Comparison of ENCODE assay signal across 20 cellular contexts in genomic region chr4:23909671-23910070, GRCh38. TPM values are rescaled to one million over a fixed set of nuclear protein-coding genes. Genes with fewer than 3 reads are reported as not detected.
A peak's percentile ranks its signal among the peaks of the same experiment; 100 is the strongest.
DNase-seq lines count a peak whose midpoint lies in the region; ATAC-seq, FAIRE-seq and TF ChIP-seq lines count a peak whose summit lies in the region.
"Had no signal": no experiment of that assay in that cellular context is flagged by ENCODE, and none has a peak within 500 bp of the region (broad histone marks: within the 10 kb centered on the region; RNA-seq: fewer than 3 reads in every experiment).

No MANE protein-coding gene starts in this region.

- DNase-seq in DMS53 (lab: John Stamatoyannopoulos, UW) (peak; percentile 15), DMS53 treated with DMSO at 0.1 percent for 48 hours (lab: John Stamatoyannopoulos, UW; ENCODE audit: unreplicated experiment) (no peak), ELR (ENCODE audit: low read depth) (peak; percentile 21), bronchial epithelial cell (ENCODE audit: low read depth) (peak; percentile 59), kidney glomerular epithelial cell (lab: John Stamatoyannopoulos, UW) (peak; percentile 15), SHP77 treated with DMSO at 0.1 percent for 48 hours (lab: John Stamatoyannopoulos, UW) (no peak), aorta (no peak)
- no peak for DNase-seq in activated CD8-positive, alpha-beta T cell treated with anti-CD3 and anti-CD28 coated beads, Interleukin-2, amount 10 ng/mL, durations not matched to agents 7 days and 5 days
- DNase-seq: CD8-positive, alpha-beta T cell; COR-L47; DMS153; H7 had no signal

- no peak for FAIRE-seq in bronchial epithelial cell (lab: Jason Lieb, UNC)
- FAIRE-seq: D721Med, GM12878, GM18507 had no signal

- CTCF ChIA-PET in activated CD8-positive, alpha-beta T cell treated with anti-CD3 and anti-CD28 coated beads, Interleukin-2, amount 10 ng/mL, durations not matched to agents 7 days and 5 days (lab: Charles Lee), result no interaction called here

- H3K9me3 Mint-ChIP-seq in activated CD8-positive, alpha-beta T cell treated with anti-CD3 and anti-CD28 coated beads, Interleukin-2, amount 10 ng/mL, durations not matched to agents 7 days and 5 days (ENCODE audit: insufficient read depth), result no peaks in the 10 kb centered on the region
- H3K9me3 Mint-ChIP-seq: CD8-positive, alpha-beta T cell; GM23338; IgD-negative memory B cell had no signal

- H3K4me3 Mint-ChIP-seq in activated CD8-positive, alpha-beta T cell treated with anti-CD3 and anti-CD28 coated beads, Interleukin-2, amount 10 ng/mL, durations not matched to agents 7 days and 5 days, result no peak overlapping the region
- H3K4me3 Mint-ChIP-seq: CD14-positive monocyte; CD8-positive, alpha-beta T cell; GM23338; IgD-negative memory B cell had no signal

- H3K4me1 ChIP-seq in aorta (ENCODE audit: control insufficient read depth in 1 of 2, insufficient read depth in 2 of 2, low read length in 2 of 2), result no peaks in the 10 kb centered on the region

- H3K4me3 ChIP-seq in bronchial epithelial cell (ENCODE audit: low read depth, low read length) (no peak overlapping the region), aorta (ENCODE audit: low read length in 2 of 2) (no peak overlapping the region)
- H3K4me3 ChIP-seq: GM12878, GM23338 had no signal

- 26 to 27% methylated on average over 1 of the region's 1 CpG for WGBS in aorta, 2 donors

- intact Hi-C loops in aorta (cut with DNase I), result no loop called here

- H3K9me3 ChIP-seq in aorta (ENCODE audit: control insufficient read depth, low read length), result no peaks in the 10 kb centered on the region

- no peak for ATAC-seq in activated CD8-positive, alpha-beta T cell treated with anti-CD3 and anti-CD28 coated beads, Interleukin-2, amount 10 ng/mL, durations not matched to agents 7 days and 5 days
- ATAC-seq in aorta (ENCODE audit: low FRiP score), result no peak
- ATAC-seq: CD8-positive, alpha-beta T cell; GM12878; GM23338 had no signal

- H3K36me3 ChIP-seq in bronchial epithelial cell (ENCODE audit: control insufficient read depth, insufficient read depth, low read length) (no peaks in the 10 kb centered on the region), aorta (ENCODE audit: control insufficient read depth in 1 of 2, insufficient read depth in 2 of 2, low read length in 1 of 2) (no peaks in the 10 kb centered on the region)

- H3K4me1 Mint-ChIP-seq in activated CD8-positive, alpha-beta T cell treated with anti-CD3 and anti-CD28 coated beads, Interleukin-2, amount 10 ng/mL, durations not matched to agents 7 days and 5 days (ENCODE audit: low read depth), result no peaks in the 10 kb centered on the region
- H3K4me1 Mint-ChIP-seq: CD14-positive monocyte, GM23338, IgD-negative memory B cell had no signal

- no peak overlapping the region for H3K27ac Mint-ChIP-seq in activated CD8-positive, alpha-beta T cell treated with anti-CD3 and anti-CD28 coated beads, Interleukin-2, amount 10 ng/mL, durations not matched to agents 7 days and 5 days
- H3K27ac Mint-ChIP-seq: CD8-positive, alpha-beta T cell; GM23338; IgD-negative memory B cell had no signal

- no peaks in the 10 kb centered on the region for H3K27me3 Mint-ChIP-seq in activated CD8-positive, alpha-beta T cell treated with anti-CD3 and anti-CD28 coated beads, Interleukin-2, amount 10 ng/mL, durations not matched to agents 7 days and 5 days (ENCODE audit: low read depth)
- H3K27me3 Mint-ChIP-seq: IgD-negative memory B cell had no signal

- no peaks in the 10 kb centered on the region for H3K36me3 Mint-ChIP-seq in activated CD8-positive, alpha-beta T cell treated with anti-CD3 and anti-CD28 coated beads, Interleukin-2, amount 10 ng/mL, durations not matched to agents 7 days and 5 days (ENCODE audit: low read depth)
- H3K36me3 Mint-ChIP-seq: CD14-positive monocyte; CD8-positive, alpha-beta T cell; IgD-negative memory B cell had no signal

- TF ChIP-seq CTCF in bronchial epithelial cell (IDR thresholded peaks at IDR 0.05; ENCODE audit: insufficient read depth, low read length, severe bottlenecking), result no peak

- no peak overlapping the region for H3K27ac ChIP-seq in aorta (ENCODE audit: low read depth in 1 of 2, low read length in 2 of 2)
- H3K27ac ChIP-seq: 22Rv1 had no signal

- no peaks in the 10 kb centered on the region for H3K27me3 ChIP-seq in bronchial epithelial cell (ENCODE audit: control insufficient read depth, insufficient read depth, low read length)
- H3K27me3 ChIP-seq in aorta (ENCODE audit: control insufficient read depth in 1 of 2, insufficient read depth in 2 of 2, low read length in 1 of 2), result no peaks in the 10 kb centered on the region

- POLR2A ChIA-PET in activated CD8-positive, alpha-beta T cell treated with anti-CD3 and anti-CD28 coated beads, Interleukin-2, amount 10 ng/mL, durations not matched to agents 7 days and 5 days (lab: Charles Lee), result interaction anchor here (0.6 kb wide), 1 partner anchor 36 kb away, joined by 3 read pairs; no protein-coding TSS in a partner anchor

RNA-seq across cellular contexts. Expression of gene PPARGC1A, which starts 19.8 kb away (rescaled TPM):
- 1.6 and 8.7 TPM in 2 replicates for total RNA-seq in bronchial epithelial cell
- not detected for total RNA-seq in activated CD8-positive, alpha-beta T cell treated with anti-CD3 and anti-CD28 coated beads, Interleukin-2, amount 10 ng/mL, durations not matched to agents 7 days and 5 days
- 1 to 10 TPM; 2.6 to 3.8 TPM for total RNA-seq in aorta
- polyA plus RNA-seq in aorta, result 1 to 10 TPM in 1 of 2 donors, under 1 TPM in 1; 0.67 to 1.1 TPM
- total RNA-seq: A673; CD8-positive, alpha-beta T cell had no signal
- polyA plus RNA-seq: IgD-negative memory B cell had no signal

Comparison
In these comparisons a context has a peak if more than half of its experiments do, and no peak if none do; other contexts are left out.
1. DNase-seq: peak in DMS53 (single experiment), ELR (single experiment), bronchial epithelial cell (single experiment) and kidney glomerular epithelial cell (single experiment); none in DMS53 treated with DMSO at 0.1 percent for 48 hours (single experiment), activated CD8-positive, alpha-beta T cell treated with anti-CD3 and anti-CD28 coated beads, Interleukin-2, amount 10 ng/mL, durations not matched to agents 7 days and 5 days (single experiment), SHP77 treated with DMSO at 0.1 percent for 48 hours (single experiment) and aorta (0 of 2).